In genomic region chr10:3048114-3049019, GRCh38 we compare ENCODE assay signal across 1 cellular context.
A peak's percentile ranks its signal among the peaks of the same experiment; 100 is the strongest.
TF ChIP-seq lines count a peak whose summit lies in the region.

No MANE protein-coding gene starts in this region.

TF ChIP-seq in K562, 482 proteins besides CTCF, POLR2A, EP300 and RAD21:
- TF ChIP-seq ESRRA (IDR thresholded peaks at IDR 0.05; ENCODE audit: borderline replicate concordance, low read depth) (peak; percentile 54; the same call in 1 of the 2 replicates), MAFK (IDR thresholded peaks at IDR 0.05; ENCODE audit: low read length) (peak; percentile 72), EGR1 (conservative IDR thresholded peaks at IDR 0.05) (0 out of 2 replicates have a peak, but pooled peaks have one; percentile 19), HDAC1 (IDR thresholded peaks at IDR 0.05) (no peak), CTBP1 (IDR thresholded peaks at IDR 0.05; ENCODE audit: borderline replicate concordance) (0 out of 2 replicates have a peak, but pooled peaks have one; percentile 15), MLLT1 (IDR thresholded peaks at IDR 0.05) (0 out of 4 replicates have a peak, but pooled peaks of 1 of the 2 experiments have one; percentile 36), ZNF316 (IDR thresholded peaks at IDR 0.05) (peak; percentile 91), MAFG (tag; conservative IDR thresholded peaks at IDR 0.05) (peak; percentile 77), CBFB (CRISPR knock-in tag; IDR thresholded peaks at IDR 0.05) (no peak), BRF1 (IDR thresholded peaks at IDR 0.05; ENCODE audit: borderline replicate concordance, extremely low read depth, insufficient read length) (no peak), RCOR1 (IDR thresholded peaks at IDR 0.05; ENCODE audit: borderline replicate concordance in 1 of 2, low read depth in 2 of 2, low read length in 2 of 2) (peak in 1 of 2 experiments; percentile 60; a peak in 1 of 4 replicates), WHSC1 (IDR thresholded peaks at IDR 0.05; ENCODE audit: low read length) (no peak), ZNF707 (CRISPR knock-in tag; conservative IDR thresholded peaks at IDR 0.05) (no peak), TCF7L2 (IDR thresholded peaks at IDR 0.05; ENCODE audit: low read depth, low read length) (no peak), C11orf30 (IDR thresholded peaks at IDR 0.05; ENCODE audit: low read depth) (peak; percentile 81), UBTF (IDR thresholded peaks at IDR 0.05; ENCODE audit: borderline replicate concordance in 1 of 2, low read depth in 2 of 2, low read length in 2 of 2) (0 out of 4 replicates have a peak, but pooled peaks of 1 of the 2 experiments have one; percentile 20), ETV5 (CRISPR knock-in tag; IDR thresholded peaks at IDR 0.05; ENCODE audit: low read depth) (no peak), MEIS2 (IDR thresholded peaks at IDR 0.05; ENCODE audit: partially characterized antibody) (peak; percentile 13), BCL6 (CRISPR knock-in tag; IDR thresholded peaks at IDR 0.05) (no peak), ZFP36 (IDR thresholded peaks at IDR 0.05; ENCODE audit: low read depth, low read length, partially characterized antibody) (no peak), NFE2 (IDR thresholded peaks at IDR 0.05; ENCODE audit: low read depth) (peak; percentile 44), VEZF1 (CRISPR knock-in tag; IDR thresholded peaks at IDR 0.05) (peak; percentile 24; the same call in 1 of the 2 replicates), ZNF655 (CRISPR knock-in tag; IDR thresholded peaks at IDR 0.05) (no peak)
- TF ChIP-seq, protein P1, sequence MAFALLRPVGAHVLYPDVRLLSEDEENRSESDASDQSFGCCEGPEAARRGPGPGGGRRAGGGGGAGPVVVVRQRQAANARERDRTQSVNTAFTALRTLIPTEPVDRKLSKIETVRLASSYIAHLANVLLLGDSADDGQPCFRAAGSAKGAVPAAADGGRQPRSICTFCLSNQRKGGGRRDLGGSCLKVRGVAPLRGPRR (CRISPR knock-in tag; IDR thresholded peaks at IDR 0.05) = no peak
- TF ChIP-seq, protein P2, sequence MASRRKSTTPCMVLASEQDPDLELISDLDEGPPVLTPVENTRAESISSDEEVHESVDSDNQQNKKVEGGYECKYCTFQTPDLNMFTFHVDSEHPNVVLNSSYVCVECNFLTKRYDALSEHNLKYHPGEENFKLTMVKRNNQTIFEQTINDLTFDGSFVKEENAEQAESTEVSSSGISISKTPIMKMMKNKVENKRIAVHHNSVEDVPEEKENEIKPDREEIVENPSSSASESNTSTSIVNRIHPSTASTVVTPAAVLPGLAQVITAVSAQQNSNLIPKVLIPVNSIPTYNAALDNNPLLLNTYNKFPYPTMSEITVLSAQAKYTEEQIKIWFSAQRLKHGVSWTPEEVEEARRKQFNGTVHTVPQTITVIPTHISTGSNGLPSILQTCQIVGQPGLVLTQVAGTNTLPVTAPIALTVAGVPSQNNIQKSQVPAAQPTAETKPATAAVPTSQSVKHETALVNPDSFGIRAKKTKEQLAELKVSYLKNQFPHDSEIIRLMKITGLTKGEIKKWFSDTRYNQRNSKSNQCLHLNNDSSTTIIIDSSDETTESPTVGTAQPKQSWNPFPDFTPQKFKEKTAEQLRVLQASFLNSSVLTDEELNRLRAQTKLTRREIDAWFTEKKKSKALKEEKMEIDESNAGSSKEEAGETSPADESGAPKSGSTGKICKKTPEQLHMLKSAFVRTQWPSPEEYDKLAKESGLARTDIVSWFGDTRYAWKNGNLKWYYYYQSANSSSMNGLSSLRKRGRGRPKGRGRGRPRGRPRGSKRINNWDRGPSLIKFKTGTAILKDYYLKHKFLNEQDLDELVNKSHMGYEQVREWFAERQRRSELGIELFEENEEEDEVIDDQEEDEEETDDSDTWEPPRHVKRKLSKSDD (conservative IDR thresholded peaks at IDR 0.05; ENCODE audit: low read length) = no peak
- TF ChIP-seq, protein P3, sequence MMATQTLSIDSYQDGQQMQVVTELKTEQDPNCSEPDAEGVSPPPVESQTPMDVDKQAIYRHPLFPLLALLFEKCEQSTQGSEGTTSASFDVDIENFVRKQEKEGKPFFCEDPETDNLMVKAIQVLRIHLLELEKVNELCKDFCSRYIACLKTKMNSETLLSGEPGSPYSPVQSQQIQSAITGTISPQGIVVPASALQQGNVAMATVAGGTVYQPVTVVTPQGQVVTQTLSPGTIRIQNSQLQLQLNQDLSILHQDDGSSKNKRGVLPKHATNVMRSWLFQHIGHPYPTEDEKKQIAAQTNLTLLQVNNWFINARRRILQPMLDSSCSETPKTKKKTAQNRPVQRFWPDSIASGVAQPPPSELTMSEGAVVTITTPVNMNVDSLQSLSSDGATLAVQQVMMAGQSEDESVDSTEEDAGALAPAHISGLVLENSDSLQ (IDR thresholded peaks at IDR 0.05) = peak; percentile 25; the same call in 1 of the 2 replicates
